1 cellular context compared by ENCODE assay signal in the genomic region with DNA sequence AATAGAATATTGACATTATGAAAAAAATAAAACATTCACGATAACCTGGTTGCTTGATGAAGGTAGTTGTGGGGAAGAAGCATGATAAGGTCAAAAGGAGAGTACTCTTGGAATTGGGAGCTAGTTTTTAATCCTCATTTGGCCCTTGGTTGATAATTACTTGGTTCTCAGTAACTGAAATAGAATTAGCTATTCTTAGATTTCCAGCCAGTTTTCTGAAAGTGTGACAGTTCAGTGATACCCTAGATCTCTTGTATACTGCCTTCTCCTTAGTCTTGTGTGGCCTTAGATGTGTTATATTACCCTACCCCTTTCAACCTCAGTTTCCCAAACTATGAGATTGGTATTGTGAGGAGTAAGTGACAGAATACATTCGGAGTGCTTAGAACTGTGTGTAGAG.
TF ChIP-seq lines count a peak whose summit lies in the region.

No MANE protein-coding gene starts in this region.

TF ChIP-seq in GM12878, 131 proteins besides CTCF, POLR2A, EP300 and RAD21:
- TF ChIP-seq BRCA1 (IDR thresholded peaks at IDR 0.05; ENCODE audit: low read depth, low read length) (no peak), NRF1 (conservative IDR thresholded peaks at IDR 0.05; ENCODE audit: low read depth, low read length) (no peak), CHD4 (IDR thresholded peaks at IDR 0.05) (no peak), JUNB (IDR thresholded peaks at IDR 0.05) (no peak), GATAD2B (conservative IDR thresholded peaks at IDR 0.05; ENCODE audit: low read depth) (no peak)
- TF ChIP-seq, protein P1, sequence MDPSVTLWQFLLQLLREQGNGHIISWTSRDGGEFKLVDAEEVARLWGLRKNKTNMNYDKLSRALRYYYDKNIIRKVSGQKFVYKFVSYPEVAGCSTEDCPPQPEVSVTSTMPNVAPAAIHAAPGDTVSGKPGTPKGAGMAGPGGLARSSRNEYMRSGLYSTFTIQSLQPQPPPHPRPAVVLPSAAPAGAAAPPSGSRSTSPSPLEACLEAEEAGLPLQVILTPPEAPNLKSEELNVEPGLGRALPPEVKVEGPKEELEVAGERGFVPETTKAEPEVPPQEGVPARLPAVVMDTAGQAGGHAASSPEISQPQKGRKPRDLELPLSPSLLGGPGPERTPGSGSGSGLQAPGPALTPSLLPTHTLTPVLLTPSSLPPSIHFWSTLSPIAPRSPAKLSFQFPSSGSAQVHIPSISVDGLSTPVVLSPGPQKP (IDR thresholded peaks at IDR 0.05; ENCODE audit: low read depth, low read length), result no peak
